9 cellular contexts compared by ENCODE assay signal in the genomic region with DNA sequence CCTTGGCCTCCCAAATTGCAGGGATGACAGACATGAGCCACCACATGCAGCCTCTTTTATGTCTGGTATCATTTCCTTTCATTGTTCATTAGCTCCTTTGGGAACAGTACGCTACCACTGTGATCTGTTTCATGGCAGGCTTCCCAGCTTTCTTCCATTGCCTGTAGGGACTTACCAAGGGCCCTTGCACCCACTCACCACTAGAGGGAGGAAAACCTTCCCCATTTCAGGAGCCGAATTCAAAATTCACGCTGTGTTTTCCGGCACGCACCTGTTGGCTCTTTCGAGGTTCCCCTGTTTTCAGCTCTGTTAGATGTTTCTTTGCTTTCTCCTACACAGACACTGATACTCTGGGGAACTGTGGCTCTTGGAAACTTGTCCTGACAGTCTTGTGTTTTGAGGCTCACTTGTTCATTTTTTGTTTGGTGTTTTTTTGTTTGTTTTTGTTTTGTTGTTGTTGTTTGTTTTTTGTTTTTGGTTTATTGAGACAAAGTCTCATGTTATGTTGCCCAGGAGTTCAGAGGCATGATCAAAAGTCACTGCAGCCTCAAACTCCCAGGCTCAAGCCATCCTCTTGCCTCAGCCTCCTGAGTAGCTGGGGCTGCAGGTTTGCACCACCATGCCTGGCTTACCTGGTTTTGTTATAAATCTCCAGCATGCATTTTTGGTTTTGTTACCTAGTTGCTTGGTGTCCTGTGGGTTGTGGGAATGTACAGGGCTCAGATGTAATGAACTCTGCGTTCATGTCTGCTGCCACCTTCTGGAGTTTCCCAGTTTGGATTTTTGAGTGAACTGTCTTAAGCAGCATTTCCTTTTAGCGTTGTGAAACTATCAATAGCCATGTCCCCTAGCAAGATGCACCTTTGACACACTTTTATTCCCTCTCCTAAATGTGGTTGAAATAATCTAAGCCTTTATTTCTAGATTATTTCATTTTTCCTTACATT. TPM values are rescaled to one million over a fixed set of nuclear protein-coding genes. Genes with fewer than 3 reads are reported as not detected.
A peak's percentile ranks its signal among the peaks of the same experiment; 100 is the strongest.
DNase-seq lines count a peak whose midpoint lies in the region; ATAC-seq and TF ChIP-seq lines count a peak whose summit lies in the region.
"Had no signal": no experiment of that assay in that cellular context is flagged by ENCODE, and none has a peak within 500 bp of the region (broad histone marks: within the 10 kb centered on the region; RNA-seq: fewer than 3 reads in every experiment).

No MANE protein-coding gene starts in this region.

- no peak overlapping the region for H3K27ac ChIP-seq in RWPE1

- H3K9me3 Mint-ChIP-seq in stimulated activated naive B cell treated with anti-CD40 and anti-IgM and Interleukin-4, amounts not matched to agents 10 μg/mL and 1 μg/mL and 100 μg/mL, for 72 hours = no peaks in the 10 kb centered on the region
- H3K9me3 Mint-ChIP-seq: activated naive CD4-positive, alpha-beta T cell treated with anti-CD3 and anti-CD28 coated beads, Interleukin-2, amount 50 U/mL, for 24 hours had no signal

- TF ChIP-seq CTCF in LNCAP (IDR thresholded peaks at IDR 0.05) = peak; percentile 84
- TF ChIP-seq CTCF in RWPE1 (conservative IDR thresholded peaks at IDR 0.05; ENCODE audit: low read depth) = peak; percentile 89

- H3K4me1 Mint-ChIP-seq in stimulated activated naive B cell treated with anti-CD40 and anti-IgM and Interleukin-4, amounts not matched to agents 10 μg/mL and 1 μg/mL and 100 μg/mL, for 72 hours = peaks cover 3 to 7% of the 10 kb centered on the region in 2 donors

- CTCF ChIA-PET in RWPE1 (lab: Yijun Ruan, JAX) = interaction anchor here (0.5 to 1.0 kb wide), 9 partner anchors 15 to 856 kb away, joined by 3 to 10 read pairs (median 4); no protein-coding TSS in a partner anchor

- ATAC-seq in left lobe of liver (peak; percentile 98), HG03521 (IDR thresholded peaks at IDR 0.05; ENCODE audit: unreplicated experiment) (no peak)
- peak; percentile 51 to 62 for ATAC-seq in stimulated activated naive B cell treated with anti-CD40 and anti-IgM and Interleukin-4, amounts not matched to agents 10 μg/mL and 1 μg/mL and 100 μg/mL, for 72 hours (replicated peaks)

- no peaks in the 10 kb centered on the region for H3K36me3 Mint-ChIP-seq in stimulated activated naive B cell treated with anti-CD40 and anti-IgM and Interleukin-4, amounts not matched to agents 10 μg/mL and 1 μg/mL and 100 μg/mL, for 72 hours
- H3K36me3 Mint-ChIP-seq: activated naive CD4-positive, alpha-beta T cell treated with anti-CD3 and anti-CD28 coated beads, Interleukin-2, amount 50 U/mL, for 24 hours had no signal

- DNase-seq in ELR (ENCODE audit: low read depth) = peak; percentile 71
- DNase-seq in RWPE1 (ENCODE audit: low spot score) = peak; percentile 61
- peak; percentile 70 for DNase-seq in cerebellar cortex (ENCODE audit: low spot score)
- peak; percentile 71 for DNase-seq in left lobe of liver (ENCODE audit: low spot score)
- no peak for DNase-seq in stimulated activated naive B cell treated with anti-CD40 and anti-IgM and Interleukin-4, amounts not matched to agents 10 μg/mL and 1 μg/mL and 100 μg/mL, for 72 hours
- no peak for DNase-seq in activated CD4-positive, CD25-positive, alpha-beta regulatory T cell treated with anti-CD3 and anti-CD28 coated beads, Interleukin-2, amount 50 U/mL, for 72 hours

- POLR2A ChIA-PET in RWPE1 (lab: Yijun Ruan, JAX; ENCODE audit: low non-redundant PET) = no interaction called here

- no peak overlapping the region for H3K4me3 Mint-ChIP-seq in stimulated activated naive B cell treated with anti-CD40 and anti-IgM and Interleukin-4, amounts not matched to agents 10 μg/mL and 1 μg/mL and 100 μg/mL, for 72 hours
- H3K4me3 Mint-ChIP-seq: activated naive CD4-positive, alpha-beta T cell treated with anti-CD3 and anti-CD28 coated beads, Interleukin-2, amount 50 U/mL, for 24 hours had no signal

- peaks cover 33 to 49% of the 10 kb centered on the region in 2 donors for H3K27me3 Mint-ChIP-seq in stimulated activated naive B cell treated with anti-CD40 and anti-IgM and Interleukin-4, amounts not matched to agents 10 μg/mL and 1 μg/mL and 100 μg/mL, for 72 hours

- H3K27ac Mint-ChIP-seq in stimulated activated naive B cell treated with anti-CD40 and anti-IgM and Interleukin-4, amounts not matched to agents 10 μg/mL and 1 μg/mL and 100 μg/mL, for 72 hours = no peak overlapping the region
- H3K27ac Mint-ChIP-seq: activated naive CD4-positive, alpha-beta T cell treated with anti-CD3 and anti-CD28 coated beads, Interleukin-2, amount 50 U/mL, for 24 hours had no signal

RNA-seq across cellular contexts. Expression of gene KRTAP5-11, which starts 2.3 kb away (rescaled TPM):
- total RNA-seq in left lobe of liver = not detected

RNA-seq across cellular contexts. Expression of gene KRTAP5-10, which starts 15.0 kb away (rescaled TPM):
- 0.15 TPM for total RNA-seq in left lobe of liver

RNA-seq across cellular contexts. Expression of gene KRTAP5-9, which starts 32.1 kb away (rescaled TPM):
- total RNA-seq in left lobe of liver = 0.30 TPM

RNA-seq across cellular contexts. Expression of gene KRTAP5-8, which starts 42.5 kb away (rescaled TPM):
- total RNA-seq in left lobe of liver = 0.25 TPM

RNA-seq across cellular contexts. Expression of gene KRTAP5-7, which starts 53.3 kb away (rescaled TPM):
- not detected for total RNA-seq in left lobe of liver

Comparison
In these comparisons a context has a peak if more than half of its experiments do, and no peak if none do; other contexts are left out.
1. DNase-seq: peak in ELR (single experiment), RWPE1 (single experiment), cerebellar cortex (single experiment) and left lobe of liver (single experiment); none in stimulated activated naive B cell treated with anti-CD40 and anti-IgM and Interleukin-4, amounts not matched to agents 10 μg/mL and 1 μg/mL and 100 μg/mL, for 72 hours (single experiment) and activated CD4-positive, CD25-positive, alpha-beta regulatory T cell treated with anti-CD3 and anti-CD28 coated beads, Interleukin-2, amount 50 U/mL, for 72 hours (single experiment).